ENCODE assay signal across 8 cellular contexts in genomic region chr17:45234641-45235040, GRCh38. TPM values are rescaled to one million over a fixed set of nuclear protein-coding genes. Genes with fewer than 3 reads are reported as not detected.
DNase-seq lines count a peak whose midpoint lies in the region; ATAC-seq and TF ChIP-seq lines count a peak whose summit lies in the region.

No MANE protein-coding gene starts in this region.

- H3K27me3 Mint-ChIP-seq in activated T-helper 17 cell treated with anti-CD3 and anti-CD28 coated beads, Interleukin-2, amount 50 U/mL, for 72 hours, result no peaks in the 10 kb centered on the region

- peak overlapping the region; percentile 92 for H3K4me3 Mint-ChIP-seq in activated T-helper 17 cell treated with anti-CD3 and anti-CD28 coated beads, Interleukin-2, amount 50 U/mL, for 72 hours

- H3K27ac Mint-ChIP-seq in activated T-helper 17 cell treated with anti-CD3 and anti-CD28 coated beads, Interleukin-2, amount 50 U/mL, for 72 hours, result peak overlapping the region; percentile 86

- H3K9me3 Mint-ChIP-seq in activated T-helper 17 cell treated with anti-CD3 and anti-CD28 coated beads, Interleukin-2, amount 50 U/mL, for 72 hours, result no peaks in the 10 kb centered on the region

- no peak for ATAC-seq in activated T-helper 17 cell treated with anti-CD3 and anti-CD28 coated beads, Interleukin-2, amount 50 U/mL, for 72 hours (replicated peaks)
- ATAC-seq in omental fat pad (ENCODE audit: low FRiP score), result no peak

- H3K4me1 Mint-ChIP-seq in activated T-helper 17 cell treated with anti-CD3 and anti-CD28 coated beads, Interleukin-2, amount 50 U/mL, for 72 hours, result peaks cover 56% of the 10 kb centered on the region

- DNase-seq in NOMO-1 treated with DMSO at 0.1 percent for 48 hours (lab: John Stamatoyannopoulos, UW; ENCODE audit: unreplicated experiment), result peak; percentile 28
- DNase-seq in NOMO-1 treated with dmso at 0.1 percent for 144 hours (lab: John Stamatoyannopoulos, UW; ENCODE audit: unreplicated experiment), result no peak
- peak; percentile 46 for DNase-seq in NCI-H345 treated with DMSO at 0.1 percent for 48 hours (lab: John Stamatoyannopoulos, UW; ENCODE audit: unreplicated experiment)
- peak; percentile 41 for DNase-seq in myocyte (ENCODE audit: low read depth)
- no peak for DNase-seq in omental fat pad (ENCODE audit: low spot score)
- DNase-seq in A172 (ENCODE audit: low spot score), result no peak
- DNase-seq in hepatic stellate cell (ENCODE audit: low spot score), result no peak

- H3K36me3 Mint-ChIP-seq in activated T-helper 17 cell treated with anti-CD3 and anti-CD28 coated beads, Interleukin-2, amount 50 U/mL, for 72 hours (ENCODE audit: low read depth), result peaks cover 98% of the 10 kb centered on the region

- no peak for TF ChIP-seq CTCF in omental fat pad (IDR thresholded peaks at IDR 0.05)

RNA-seq across cellular contexts. Expression of gene FMNL1, which starts 13.0 kb away (rescaled TPM):
- total RNA-seq in activated T-helper 17 cell treated with anti-CD3 and anti-CD28 coated beads, Interleukin-2, amount 50 U/mL, for 72 hours, result 100 to 1,000 TPM; 262 to 496 TPM
- total RNA-seq in myocyte, result 56.3 and 110 TPM in 2 replicates
- 69.5 TPM for polyA plus RNA-seq in myocyte (2012)
- total RNA-seq in omental fat pad, result 10 to 100 TPM; 19.7 to 56.4 (median 38.8) TPM
- 36.3 and 44.8 TPM in 2 replicates for total RNA-seq in A172 (2014; rRNA removed; shearing (Covaris generic))

RNA-seq across cellular contexts. Expression of gene SPATA32, which starts 27.3 kb away (rescaled TPM):
- under 1 TPM; 0.13 to 0.32 TPM for total RNA-seq in activated T-helper 17 cell treated with anti-CD3 and anti-CD28 coated beads, Interleukin-2, amount 50 U/mL, for 72 hours
- total RNA-seq in myocyte (not detected in 2 replicates), omental fat pad (under 1 TPM in 1 of 4 donors, not detected in 3; 0.65 TPM)
- not detected for polyA plus RNA-seq in myocyte (2012)
- total RNA-seq in A172 (2014; rRNA removed; shearing (Covaris generic)), result not detected in 2 replicates

Comparison
In these comparisons a context has a peak if more than half of its experiments do, and no peak if none do; other contexts are left out.
1. DNase-seq: peak in NOMO-1 treated with DMSO at 0.1 percent for 48 hours (single experiment), NCI-H345 treated with DMSO at 0.1 percent for 48 hours (single experiment) and myocyte (single experiment); none in NOMO-1 treated with dmso at 0.1 percent for 144 hours (single experiment), omental fat pad (single experiment), A172 (single experiment) and hepatic stellate cell (single experiment).